In the genomic region with DNA sequence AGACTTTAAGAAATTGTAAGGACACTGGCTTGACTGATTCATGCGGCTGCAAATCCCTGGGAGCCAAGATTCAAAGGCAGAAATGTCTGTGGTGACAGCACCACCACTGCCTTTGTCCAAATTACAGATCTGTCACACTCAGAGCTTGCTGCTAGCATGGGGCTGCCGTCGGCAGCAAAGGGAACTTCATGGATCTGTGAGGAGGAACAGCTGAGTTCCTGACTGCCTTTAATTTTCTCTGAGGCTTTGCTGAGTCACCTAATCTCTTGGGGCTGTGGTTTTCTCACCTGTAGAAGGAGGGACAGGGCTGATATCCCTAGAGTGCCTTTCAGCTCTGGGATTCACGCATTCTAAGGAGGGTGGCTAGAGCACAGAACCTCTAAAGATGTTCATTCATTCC, we compare ENCODE assay signal across 13 cellular contexts. TPM values are rescaled to one million over a fixed set of nuclear protein-coding genes. Genes with fewer than 3 reads are reported as not detected.
DNase-seq lines count a peak whose midpoint lies in the region; ATAC-seq and TF ChIP-seq lines count a peak whose summit lies in the region.
"Had no signal": no experiment of that assay in that cellular context is flagged by ENCODE, and none has a peak within 500 bp of the region (broad histone marks: within the 10 kb centered on the region; RNA-seq: fewer than 3 reads in every experiment).

No MANE protein-coding gene starts in this region.

- TF ChIP-seq POLR2A in esophagus squamous epithelium (IDR thresholded peaks at IDR 0.05): no peak

- H3K36me3 ChIP-seq in esophagus squamous epithelium: no peaks in the 10 kb centered on the region

- WGBS in esophagus squamous epithelium, 2 donors: 37 to 47% methylated on average over 3 to 4 of the region's 4 CpGs

- peaks cover 38% of the 10 kb centered on the region for H3K4me1 Mint-ChIP-seq in stimulated activated memory B cell treated with anti-CD40 and anti-IgM and Interleukin-4, amounts not matched to agents 10 μg/mL and 1 μg/mL and 100 μg/mL, for 72 hours
- H3K4me1 Mint-ChIP-seq in glutamatergic neuron (ENCODE audit: low read depth, unreplicated experiment): peaks cover 7% of the 10 kb centered on the region

- peaks cover 38 to 70% (median 44%) of the 10 kb centered on the region in 3 donors for H3K4me1 ChIP-seq in esophagus squamous epithelium

- H3K27me3 Mint-ChIP-seq in stimulated activated memory B cell treated with anti-CD40 and anti-IgM and Interleukin-4, amounts not matched to agents 10 μg/mL and 1 μg/mL and 100 μg/mL, for 72 hours: peaks cover 8% of the 10 kb centered on the region
- peaks cover 6% of the 10 kb centered on the region for H3K27me3 Mint-ChIP-seq in glutamatergic neuron (ENCODE audit: unreplicated experiment)

- ATAC-seq in Right ventricle myocardium inferior (no peak), left cardiac atrium (no peak), GM19397 (IDR thresholded peaks at IDR 0.05; ENCODE audit: unreplicated experiment) (no peak)
- ATAC-seq in stimulated activated memory B cell treated with anti-CD40 and anti-IgM and Interleukin-4, amounts not matched to agents 10 μg/mL and 1 μg/mL and 100 μg/mL, for 72 hours: no peak

- peak overlapping the region; percentile 62 for H3K27ac Mint-ChIP-seq in stimulated activated memory B cell treated with anti-CD40 and anti-IgM and Interleukin-4, amounts not matched to agents 10 μg/mL and 1 μg/mL and 100 μg/mL, for 72 hours
- no peak overlapping the region for H3K27ac Mint-ChIP-seq in glutamatergic neuron (ENCODE audit: unreplicated experiment)
- H3K27ac Mint-ChIP-seq: activated CD4-positive, alpha-beta memory T cell treated with anti-CD3 and anti-CD28 coated beads, Interleukin-2, amount 10 ng/mL, durations not matched to agents 7 days and 5 days; T-helper 17 cell had no signal

- H3K4me3 ChIP-seq in esophagus squamous epithelium: no peak overlapping the region

- no peaks in the 10 kb centered on the region for H3K36me3 Mint-ChIP-seq in stimulated activated memory B cell treated with anti-CD40 and anti-IgM and Interleukin-4, amounts not matched to agents 10 μg/mL and 1 μg/mL and 100 μg/mL, for 72 hours
- H3K36me3 Mint-ChIP-seq in glutamatergic neuron (ENCODE audit: unreplicated experiment): no peaks in the 10 kb centered on the region

- peaks cover 0 to 12% (median 0%) of the 10 kb centered on the region in 4 donors for H3K27me3 ChIP-seq in esophagus squamous epithelium

- H3K27ac ChIP-seq in esophagus squamous epithelium: peak overlapping the region; percentile 69 to 85 (median 82)

- TF ChIP-seq CTCF in esophagus squamous epithelium (IDR thresholded peaks at IDR 0.05): no peak
- no peak for TF ChIP-seq CTCF in glutamatergic neuron (IDR thresholded peaks at IDR 0.05; ENCODE audit: partially characterized antibody, unreplicated experiment)

- DNase-seq in Right ventricle myocardium inferior (ENCODE audit: missing footprints): peak; percentile 50
- DNase-seq in left cardiac atrium: no peak
- DNase-seq in RPMI8226: peak; percentile 58
- no peak for DNase-seq in esophagus squamous epithelium (lab: John Stamatoyannopoulos, UW)
- DNase-seq in glutamatergic neuron: no peak
- no peak for DNase-seq in NCI-H1048 (lab: John Stamatoyannopoulos, UW)
- DNase-seq: activated CD4-positive, alpha-beta memory T cell treated with anti-CD3 and anti-CD28 coated beads, Interleukin-2, amount 10 ng/mL, durations not matched to agents 7 days and 5 days; activated effector memory CD4-positive, alpha-beta T cell treated with Interleukin-2 at 50 U/mL for 16 hours; NCI-H2029; T-helper 17 cell had no signal

- intact Hi-C loops in Right ventricle myocardium inferior (cut with DNase I) (no loop called here), left cardiac atrium (cut with DNase I) (no loop called here), esophagus squamous epithelium (cut with DNase I) (no loop called here)

- no peaks in the 10 kb centered on the region for H3K9me3 ChIP-seq in esophagus squamous epithelium

- H3K4me3 Mint-ChIP-seq in stimulated activated memory B cell treated with anti-CD40 and anti-IgM and Interleukin-4, amounts not matched to agents 10 μg/mL and 1 μg/mL and 100 μg/mL, for 72 hours: no peak overlapping the region
- no peak overlapping the region for H3K4me3 Mint-ChIP-seq in glutamatergic neuron (ENCODE audit: unreplicated experiment)
- H3K4me3 Mint-ChIP-seq: activated CD4-positive, alpha-beta memory T cell treated with anti-CD3 and anti-CD28 coated beads, Interleukin-2, amount 10 ng/mL, durations not matched to agents 7 days and 5 days; T-helper 17 cell had no signal

- no peaks in the 10 kb centered on the region for H3K9me3 Mint-ChIP-seq in stimulated activated memory B cell treated with anti-CD40 and anti-IgM and Interleukin-4, amounts not matched to agents 10 μg/mL and 1 μg/mL and 100 μg/mL, for 72 hours
- peaks cover 2% of the 10 kb centered on the region for H3K9me3 Mint-ChIP-seq in glutamatergic neuron (ENCODE audit: unreplicated experiment)
- H3K9me3 Mint-ChIP-seq: activated CD4-positive, alpha-beta memory T cell treated with anti-CD3 and anti-CD28 coated beads, Interleukin-2, amount 10 ng/mL, durations not matched to agents 7 days and 5 days had no signal

RNA-seq across cellular contexts. Expression of gene PAK6, which starts 4.1 kb away (rescaled TPM):
- total RNA-seq in Right ventricle myocardium inferior (10.1 TPM), left cardiac atrium (10 to 100 TPM in 1 of 2 donors, 1 to 10 TPM in 1; 6.8 to 10.1 TPM), esophagus squamous epithelium (10 to 100 TPM; 31.5 to 53.5 (median 37.2) TPM), glutamatergic neuron (ENCODE audit: unreplicated experiment) (not detected)
- total RNA-seq: T-helper 17 cell had no signal

RNA-seq across cellular contexts. Expression of gene ANKRD63, which starts 48.1 kb away (rescaled TPM):
- 0.92 TPM for total RNA-seq in Right ventricle myocardium inferior
- under 1 TPM in 1 of 2 donors, not detected in 1; 0.65 TPM for total RNA-seq in left cardiac atrium
- total RNA-seq in esophagus squamous epithelium: not detected
- total RNA-seq in glutamatergic neuron (ENCODE audit: unreplicated experiment): not detected
- total RNA-seq: activated CD4-positive, alpha-beta memory T cell treated with anti-CD3 and anti-CD28 coated beads, Interleukin-2, amount 10 ng/mL, durations not matched to agents 7 days and 5 days; lower leg skin had no signal

Comparison
In these comparisons a context has a peak if more than half of its experiments do, and no peak if none do; other contexts are left out.
1. DNase-seq: peak in Right ventricle myocardium inferior (single experiment) and RPMI8226 (single experiment); none in left cardiac atrium (single experiment), esophagus squamous epithelium (single experiment), glutamatergic neuron (single experiment) and NCI-H1048 (single experiment).